8 cellular contexts compared by ENCODE assay signal in genomic region chr2:171687287-171688128, GRCh38. TPM values are rescaled to one million over a fixed set of nuclear protein-coding genes. Genes with fewer than 3 reads are reported as not detected.
A peak's percentile ranks its signal among the peaks of the same experiment; 100 is the strongest.
DNase-seq lines count a peak whose midpoint lies in the region; ATAC-seq and TF ChIP-seq lines count a peak whose summit lies in the region.

Gene DYNC1I2, plus strand, starts transcription at chr2:171687469. Its CDS starts 2,687 bp downstream, at chr2:171690156.

- DNase-seq in NCI-H1930 (lab: John Stamatoyannopoulos, UW): peak; percentile 86 to 91
- peak; percentile 50 for DNase-seq in T-helper 9 cell
- peak; percentile 90 for DNase-seq in astrocyte of the cerebellum (ENCODE audit: low read depth)
- DNase-seq in hepatic stellate cell (ENCODE audit: low spot score): peak; percentile 81
- peak; percentile 94 to 95 for DNase-seq in aorta

- no peak for TF ChIP-seq CTCF in astrocyte of the cerebellum (IDR thresholded peaks at IDR 0.05; ENCODE audit: low read depth, low read length, missing control alignments)

- ATAC-seq in GM18502 (IDR thresholded peaks at IDR 0.05; ENCODE audit: poor library complexity, unreplicated experiment) (peak; percentile 92), HG02943 (IDR thresholded peaks at IDR 0.05; ENCODE audit: low read depth, unreplicated experiment) (peak; percentile 91), aorta (ENCODE audit: low FRiP score) (peak; percentile 97)

- H3K4me3 ChIP-seq in astrocyte of the cerebellum (ENCODE audit: low read depth, low read length) (peak within 1 kb of the TSS; percentile 80), rectal smooth muscle tissue (ENCODE audit: low read length) (peak within 1 kb of the TSS; percentile 75), aorta (ENCODE audit: low read length in 2 of 2) (peak within 1 kb of the TSS; percentile 54 to 87)

- H3K9ac ChIP-seq in rectal smooth muscle tissue (ENCODE audit: low read length): peak within 1 kb of the TSS; percentile 10

- in situ Hi-C loops in astrocyte of the cerebellum (cut with HindIII; ENCODE audit: low sequenced_read_pairs): no loop called here

- no peaks in the 10 kb centered on the region for H3K9me3 ChIP-seq in aorta (ENCODE audit: control insufficient read depth, low read length)

- H3K27me3 ChIP-seq in rectal smooth muscle tissue (ENCODE audit: control insufficient read depth, insufficient read depth, low read length) (no peaks in the 10 kb centered on the region), aorta (ENCODE audit: control insufficient read depth in 1 of 2, insufficient read depth in 2 of 2, low read length in 1 of 2) (no peaks in the 10 kb centered on the region)

- intact Hi-C loops in aorta (cut with DNase I): loop anchor here in 1 of 2 donors (10.0 kb wide), 1 partner anchor 113 kb away; no protein-coding TSS in a partner anchor

- peaks cover 7% of the 10 kb centered on the region for H3K4me1 ChIP-seq in rectal smooth muscle tissue (ENCODE audit: control insufficient read depth, insufficient read depth, low read length)
- no peaks in the 10 kb centered on the region for H3K4me1 ChIP-seq in aorta (ENCODE audit: control insufficient read depth in 1 of 2, insufficient read depth in 2 of 2, low read length in 2 of 2)

- H3K27ac ChIP-seq in rectal smooth muscle tissue (ENCODE audit: low read depth, low read length) (peak within 1 kb of the TSS; percentile 79), aorta (ENCODE audit: low read depth in 1 of 2, low read length in 2 of 2) (peak within 1 kb of the TSS; percentile 17 to 59)

- 0% methylated on average over 51 of the region's 51 CpGs for WGBS in aorta, 2 donors

- H3K36me3 ChIP-seq in rectal smooth muscle tissue (ENCODE audit: control insufficient read depth, insufficient read depth, low read length) (no peaks in the 10 kb centered on the region), aorta (ENCODE audit: control insufficient read depth in 1 of 2, insufficient read depth in 2 of 2, low read length in 1 of 2) (no peaks in the 10 kb centered on the region)

RNA-seq across cellular contexts. Expression of gene DYNC1I2, which starts in this region (rescaled TPM):
- 100 to 1,000 TPM in 1 of 2 donors, 10 to 100 TPM in 1; 91.1 to 103 TPM for total RNA-seq in aorta
- polyA plus RNA-seq in aorta: 10 to 100 TPM; 79.5 to 95.2 TPM

Comparison
In these comparisons a context has a peak if more than half of its experiments do, and no peak if none do; other contexts are left out.
1. Peak in every context shown above with its lines: DNase-seq, ATAC-seq, H3K4me3 ChIP-seq and H3K27ac ChIP-seq.